Comparison of ENCODE assay signal across 1 cellular context in genomic region chr10:110497438-110498086, GRCh38.
A peak's percentile ranks its signal among the peaks of the same experiment; 100 is the strongest.
TF ChIP-seq lines count a peak whose summit lies in the region.

Gene DUSP5 (plus strand): TSS chr10:110497907. CDS start chr10:110498122, 215 bp downstream.

TF ChIP-seq in K562, 482 proteins besides CTCF, POLR2A, EP300 and RAD21 (continued from another document and continues in another):
- TF ChIP-seq IFI16 (CRISPR knock-in tag; IDR thresholded peaks at IDR 0.05) (no peak), JUN (IDR thresholded peaks at IDR 0.05; ENCODE audit: borderline replicate concordance, low read depth, low read length) (no peak), JUN (CRISPR knock-in tag; IDR thresholded peaks at IDR 0.05; ENCODE audit: borderline replicate concordance) (no peak), SUPT5H (IDR thresholded peaks at IDR 0.05) (peak; percentile 71), RBM14 (IDR thresholded peaks at IDR 0.05; ENCODE audit: borderline replicate concordance, insufficient read depth, low read depth, low read length) (no peak), TEAD1 (CRISPR knock-in tag; IDR thresholded peaks at IDR 0.05) (no peak), E2F6 (IDR thresholded peaks at IDR 0.05; ENCODE audit: borderline replicate concordance in 1 of 2, extremely low read depth in 1 of 2, insufficient read depth in 1 of 2, insufficient read length in 1 of 2, low read depth in 1 of 2, low read length in 1 of 2, poor library complexity in 1 of 2, severe bottlenecking in 1 of 2) (no peak), PRMT5 (CRISPR knock-in tag; IDR thresholded peaks at IDR 0.05) (no peak), ZBTB26 (CRISPR knock-in tag; IDR thresholded peaks at IDR 0.05) (no peak), RFX7 (CRISPR knock-in tag; IDR thresholded peaks at IDR 0.05) (no peak), ZNF395 (CRISPR knock-in tag; IDR thresholded peaks at IDR 0.05) (peak; percentile 76), ZNF444 (CRISPR knock-in tag; IDR thresholded peaks at IDR 0.05) (no peak), NCOA1 (IDR thresholded peaks at IDR 0.05; ENCODE audit: low read depth) (no peak), NR3C1 (CRISPR knock-in tag; IDR thresholded peaks at IDR 0.05) (no peak), FOXO4 (CRISPR knock-in tag; IDR thresholded peaks at IDR 0.05) (no peak), ELK3 (CRISPR knock-in tag; IDR thresholded peaks at IDR 0.05) (no peak), NR0B1 (IDR thresholded peaks at IDR 0.05; ENCODE audit: partially characterized antibody) (no peak), C11orf30 (IDR thresholded peaks at IDR 0.05; ENCODE audit: low read depth) (no peak), CSDE1 (IDR thresholded peaks at IDR 0.05) (no peak), NR2C2 (CRISPR knock-in tag; IDR thresholded peaks at IDR 0.05) (no peak), NR2C2 (tag; IDR thresholded peaks at IDR 0.05) (peak; percentile 41; the same call in 1 of the 2 replicates), HNRNPLL (IDR thresholded peaks at IDR 0.05; ENCODE audit: low read depth, low read length, poor library complexity, severe bottlenecking) (peak; percentile 96), NCOR1 (IDR thresholded peaks at IDR 0.05) (no peak), NONO (IDR thresholded peaks at IDR 0.05; ENCODE audit: low read depth in 2 of 2, low read length in 1 of 2) (peak; percentile 20 to 59; a peak in 2 of 4 replicates), ZNF212 (CRISPR knock-in tag; IDR thresholded peaks at IDR 0.05) (no peak), HINFP (tag; conservative IDR thresholded peaks at IDR 0.05; ENCODE audit: low read depth) (peak; percentile 86), FOSL1 (tag; conservative IDR thresholded peaks at IDR 0.05) (peak; percentile 31; the same call in 1 of the 2 replicates), ZNF431 (CRISPR knock-in tag; IDR thresholded peaks at IDR 0.05) (no peak), ZEB2 (IDR thresholded peaks at IDR 0.05) (no peak), E2F3 (CRISPR knock-in tag; IDR thresholded peaks at IDR 0.05) (no peak), TRIM24 (IDR thresholded peaks at IDR 0.05) (peak in 1 of 2 experiments; percentile 51; a peak in 1 of 4 replicates), RBBP5 (IDR thresholded peaks at IDR 0.05; ENCODE audit: borderline replicate concordance, insufficient read depth, low read length, poor library complexity, severe bottlenecking) (peak; percentile 36), KLF10 (CRISPR knock-in tag; IDR thresholded peaks at IDR 0.05) (no peak), ZBTB1 (CRISPR knock-in tag; IDR thresholded peaks at IDR 0.05; ENCODE audit: borderline replicate concordance, low read depth) (0 out of 2 replicates have a peak, but pooled peaks have one; percentile 27), THRAP3 (IDR thresholded peaks at IDR 0.05; ENCODE audit: borderline replicate concordance) (no peak), ZNF146 (CRISPR knock-in tag; IDR thresholded peaks at IDR 0.05; ENCODE audit: unreplicated experiment) (no peak), ZNF592 (IDR thresholded peaks at IDR 0.05) (no peak), ETV1 (tag; conservative IDR thresholded peaks at IDR 0.05; ENCODE audit: low read depth) (0 out of 2 replicates have a peak, but pooled peaks have one; percentile 21), BCOR (IDR thresholded peaks at IDR 0.05) (no peak), ZNF785 (CRISPR knock-in tag; IDR thresholded peaks at IDR 0.05) (no peak), ZNF780A (CRISPR knock-in tag; IDR thresholded peaks at IDR 0.05) (no peak), SPI1 (IDR thresholded peaks at IDR 0.05; ENCODE audit: borderline replicate concordance, low read depth, low read length) (peak; percentile 61), ZNF134 (CRISPR knock-in tag; conservative IDR thresholded peaks at IDR 0.05) (no peak), CC2D1A (IDR thresholded peaks at IDR 0.05) (0 out of 2 replicates have a peak, but pooled peaks have one; percentile 20), ZNF696 (CRISPR knock-in tag; conservative IDR thresholded peaks at IDR 0.05) (no peak), NFIC (IDR thresholded peaks at IDR 0.05) (peak; percentile 53), TAL1 (IDR thresholded peaks at IDR 0.05) (no peak), E2F8 (IDR thresholded peaks at IDR 0.05; ENCODE audit: low read depth, partially characterized antibody) (no peak), ZFX (CRISPR knock-in tag; IDR thresholded peaks at IDR 0.05) (peak; percentile 76), KDM2B (CRISPR knock-in tag; IDR thresholded peaks at IDR 0.05) (peak; percentile 48; the same call in 1 of the 2 replicates), MYC (IDR thresholded peaks at IDR 0.05; ENCODE audit: low read depth, low read length) (peak; percentile 42; the same call in 1 of the 2 replicates), MYC (CRISPR knock-in tag; IDR thresholded peaks at IDR 0.05; ENCODE audit: borderline replicate concordance, low read depth) (no peak), ARID3B (CRISPR knock-in tag; IDR thresholded peaks at IDR 0.05; ENCODE audit: borderline replicate concordance) (no peak), ZNF408 (CRISPR knock-in tag; IDR thresholded peaks at IDR 0.05; ENCODE audit: low read depth) (no peak), TSC22D4 (tag; IDR thresholded peaks at IDR 0.05) (no peak)
